ENCODE assay signal across 20 cellular contexts in genomic region chr2:119523383-119523958, GRCh38. TPM values are rescaled to one million over a fixed set of nuclear protein-coding genes. Genes with fewer than 3 reads are reported as not detected.
DNase-seq lines count a peak whose midpoint lies in the region; ATAC-seq, FAIRE-seq and TF ChIP-seq lines count a peak whose summit lies in the region.
"Had no signal": no experiment of that assay in that cellular context is flagged by ENCODE, and none has a peak within 500 bp of the region (broad histone marks: within the 10 kb centered on the region; RNA-seq: fewer than 3 reads in every experiment).

No MANE protein-coding gene starts in this region.

- POLR2A ChIA-PET in CD8-positive, alpha-beta T cell (lab: Charles Lee), result no interaction called here

- ATAC-seq in CD8-positive, alpha-beta T cell, result no peak
- no peak for ATAC-seq in HG02970 (IDR thresholded peaks at IDR 0.05; ENCODE audit: low FRiP score, unreplicated experiment)
- ATAC-seq in GM18868 (IDR thresholded peaks at IDR 0.05; ENCODE audit: unreplicated experiment), result no peak
- ATAC-seq: esophagus mucosa had no signal

- no peaks in the 10 kb centered on the region for H3K9me3 ChIP-seq in HUES48 (ENCODE audit: control insufficient read depth, insufficient read depth, low read length)
- no peaks in the 10 kb centered on the region for H3K9me3 ChIP-seq in kidney (ENCODE audit: control insufficient read depth in 1 of 2, low read length in 2 of 2)
- no peaks in the 10 kb centered on the region for H3K9me3 ChIP-seq in parathyroid adenoma (ENCODE audit: control insufficient read depth, low read length)
- no peaks in the 10 kb centered on the region for H3K9me3 ChIP-seq in CD8-positive, alpha-beta T cell (ENCODE audit: low read length)
- H3K9me3 ChIP-seq: testis had no signal

- H3K27ac Mint-ChIP-seq in brain, result peak overlapping the region in 1 of 5 experiments; percentile 42
- H3K27ac Mint-ChIP-seq in CD8-positive, alpha-beta T cell, result no peak overlapping the region
- H3K27ac Mint-ChIP-seq: activated CD4-positive, alpha-beta memory T cell treated with anti-CD3 and anti-CD28 coated beads, Interleukin-2, amount 10 ng/mL, durations not matched to agents 7 days and 5 days; naive B cell had no signal

- H3K4me1 Mint-ChIP-seq in brain, result peaks cover 6% of the 10 kb centered on the region
- H3K4me1 Mint-ChIP-seq in CD8-positive, alpha-beta T cell (ENCODE audit: low read depth), result no peaks in the 10 kb centered on the region
- H3K4me1 Mint-ChIP-seq: activated CD4-positive, alpha-beta memory T cell treated with anti-CD3 and anti-CD28 coated beads, Interleukin-2, amount 10 ng/mL, durations not matched to agents 7 days and 5 days; naive B cell had no signal

- TF ChIP-seq CTCF in brain (conservative IDR thresholded peaks at IDR 0.05) (no peak), kidney (IDR thresholded peaks at IDR 0.05; ENCODE audit: borderline replicate concordance, extremely low read depth, insufficient read depth) (no peak), parathyroid adenoma (IDR thresholded peaks at IDR 0.05) (no peak)
- no peak for TF ChIP-seq CTCF in CD8-positive, alpha-beta T cell (IDR thresholded peaks at IDR 0.05)

- H3K27me3 Mint-ChIP-seq in brain, result peaks cover 88% of the 10 kb centered on the region
- H3K27me3 Mint-ChIP-seq in CD8-positive, alpha-beta T cell (ENCODE audit: low read depth), result peaks cover 43% of the 10 kb centered on the region

- H3K9ac ChIP-seq in HUES48 (ENCODE audit: low read depth, low read length), result 0 out of 2 replicates have a peak overlapping the region, but pooled peaks have one; percentile 4
- peak overlapping the region in 1 of 2 donors; percentile 31 for H3K9ac ChIP-seq in kidney (ENCODE audit: low read length in 2 of 2)
- H3K9ac ChIP-seq in parathyroid adenoma, result no peak overlapping the region

- H3K4me1 ChIP-seq in HUES48 (ENCODE audit: control insufficient read depth, insufficient read depth, low read length) (peaks cover 20% of the 10 kb centered on the region), kidney (ENCODE audit: control insufficient read depth in 1 of 2, insufficient read depth in 1 of 2, low read depth in 1 of 2, low read length in 2 of 2) (no peaks in the 10 kb centered on the region), parathyroid adenoma (no peaks in the 10 kb centered on the region)
- H3K4me1 ChIP-seq in CD8-positive, alpha-beta T cell (ENCODE audit: insufficient read depth, low read length), result no peaks in the 10 kb centered on the region

- CTCF ChIA-PET in CD8-positive, alpha-beta T cell (lab: Charles Lee), result no interaction called here

- H3K4me3 Mint-ChIP-seq in brain, result peak overlapping the region; percentile 78 to 85 (median 80)
- no peak overlapping the region for H3K4me3 Mint-ChIP-seq in CD8-positive, alpha-beta T cell
- H3K4me3 Mint-ChIP-seq: activated CD4-positive, alpha-beta memory T cell treated with anti-CD3 and anti-CD28 coated beads, Interleukin-2, amount 10 ng/mL, durations not matched to agents 7 days and 5 days; naive B cell had no signal

- FAIRE-seq in kidney (lab: Jason Lieb, UNC), result no peak

- intact Hi-C loops in kidney (cut with DNase I), result no loop called here
- intact Hi-C loops in CD8-positive, alpha-beta T cell (cut with DNase I, micrococcal nuclease), result no loop called here

- no peaks in the 10 kb centered on the region for H3K36me3 Mint-ChIP-seq in brain
- no peaks in the 10 kb centered on the region for H3K36me3 Mint-ChIP-seq in CD8-positive, alpha-beta T cell

- H3K4me3 ChIP-seq in HUES48 (ENCODE audit: low read depth, low read length) (peak overlapping the region; percentile 66), kidney (ENCODE audit: low read length in 2 of 2) (peak overlapping the region; percentile 18 to 52), parathyroid adenoma (ENCODE audit: low read depth, low read length) (peak overlapping the region; percentile 3)
- no peak overlapping the region for H3K4me3 ChIP-seq in CD8-positive, alpha-beta T cell (ENCODE audit: low read depth, low read length)

- H3K27me3 ChIP-seq in HUES48 (ENCODE audit: control insufficient read depth, insufficient read depth, low read length), result peaks cover 65% of the 10 kb centered on the region
- peaks cover 6% of the 10 kb centered on the region for H3K27me3 ChIP-seq in parathyroid adenoma (ENCODE audit: control insufficient read depth, insufficient read depth, low read length)
- H3K27me3 ChIP-seq in CD8-positive, alpha-beta T cell (ENCODE audit: insufficient read depth, low read length), result no peaks in the 10 kb centered on the region
- H3K27me3 ChIP-seq: testis had no signal

- H3K36me3 ChIP-seq in HUES48 (ENCODE audit: control insufficient read depth, insufficient read depth, low read length) (no peaks in the 10 kb centered on the region), kidney (ENCODE audit: control insufficient read depth in 1 of 2, insufficient read depth in 2 of 2, low read length in 2 of 2) (no peaks in the 10 kb centered on the region), parathyroid adenoma (ENCODE audit: control insufficient read depth, insufficient read depth, low read length) (no peaks in the 10 kb centered on the region)
- H3K36me3 ChIP-seq in CD8-positive, alpha-beta T cell (ENCODE audit: insufficient read depth, low read length), result no peaks in the 10 kb centered on the region

- H3K9me3 Mint-ChIP-seq in brain, result peaks cover 0 to 5% (median 5%) of the 10 kb centered on the region in 5 experiments
- H3K9me3 Mint-ChIP-seq in CD8-positive, alpha-beta T cell, result no peaks in the 10 kb centered on the region
- H3K9me3 Mint-ChIP-seq: activated CD4-positive, alpha-beta memory T cell treated with anti-CD3 and anti-CD28 coated beads, Interleukin-2, amount 10 ng/mL, durations not matched to agents 7 days and 5 days had no signal

- no peak for DNase-seq in kidney
- no peak for DNase-seq in COLO668 (lab: John Stamatoyannopoulos, UW; ENCODE audit: unreplicated experiment)
- DNase-seq in CD8-positive, alpha-beta T cell, result no peak
- DNase-seq: activated CD4-positive, alpha-beta memory T cell treated with anti-CD3 and anti-CD28 coated beads, Interleukin-2, amount 10 ng/mL, durations not matched to agents 7 days and 5 days; C1 segment of cervical spinal cord; naive B cell; NCI-H187; stimulated activated CD4-positive, alpha-beta T cell treated with anti-CD3 and anti-CD28 coated beads, Interleukin-4, amount 100 ng/mL, for 1 hour; stimulated activated CD8-positive, alpha-beta memory T cell treated with anti-CD3 and anti-CD28 coated beads, Interleukin-4, amount 100 ng/mL, for 48 hours; SW 1271; testis had no signal

- H2AFZ ChIP-seq in parathyroid adenoma, result peak overlapping the region; percentile 58

- no peaks in the 10 kb centered on the region for H3K79me2 ChIP-seq in parathyroid adenoma

- peak overlapping the region; percentile 41 for H3K4me2 ChIP-seq in parathyroid adenoma (ENCODE audit: low read length)

- H3K27ac ChIP-seq in HUES48 (ENCODE audit: low read depth, low read length), result no peak overlapping the region
- no peak overlapping the region for H3K27ac ChIP-seq in kidney (ENCODE audit: low read depth in 2 of 2, low read length in 2 of 2)
- no peak overlapping the region for H3K27ac ChIP-seq in parathyroid adenoma
- H3K27ac ChIP-seq in CD8-positive, alpha-beta T cell (ENCODE audit: low read depth, low read length), result no peak overlapping the region
- H3K27ac ChIP-seq: RWPE1, testis had no signal

RNA-seq across cellular contexts. Expression of gene SCTR, which starts 0.8 kb away (rescaled TPM):
- polyA plus RNA-seq in brain (ENCODE audit: insufficient read depth, low read depth, low replicate concordance) (not detected), kidney (ENCODE audit: insufficient read depth, low read depth, low replicate concordance) (7.3 TPM)
- total RNA-seq in kidney, result 15.9 TPM
- not detected for total RNA-seq in CD8-positive, alpha-beta T cell
- total RNA-seq: activated CD4-positive, alpha-beta memory T cell treated with anti-CD3 and anti-CD28 coated beads, Interleukin-2, amount 10 ng/mL, durations not matched to agents 7 days and 5 days; esophagus mucosa; HT1080; M059J had no signal

RNA-seq across cellular contexts. Expression of gene CFAP221, which starts 20.8 kb away (rescaled TPM):
- polyA plus RNA-seq in brain (ENCODE audit: insufficient read depth, low read depth, low replicate concordance), result 1.1 TPM
- 58.7 TPM for total RNA-seq in kidney
- 15.9 TPM for polyA plus RNA-seq in kidney (ENCODE audit: insufficient read depth, low read depth, low replicate concordance)
- not detected for total RNA-seq in CD8-positive, alpha-beta T cell
- total RNA-seq: activated CD4-positive, alpha-beta memory T cell treated with anti-CD3 and anti-CD28 coated beads, Interleukin-2, amount 10 ng/mL, durations not matched to agents 7 days and 5 days; esophagus mucosa; HT1080 had no signal

Comparison
In these comparisons a context has a peak if more than half of its experiments do, and no peak if none do; other contexts are left out.
1. RNA of gene SCTR, which starts 0.8 kb away (total RNA-seq): 15.9 TPM in kidney (single experiment); not detected in CD8-positive, alpha-beta T cell; every median in the first group is over 10 times any median in the second.
2. RNA of gene CFAP221, which starts 20.8 kb away (total RNA-seq): 58.7 TPM in kidney (single experiment); not detected in CD8-positive, alpha-beta T cell; every median in the first group is over 10 times any median in the second.